Comparison of ENCODE assay signal across 33 cellular contexts in the genomic region with DNA sequence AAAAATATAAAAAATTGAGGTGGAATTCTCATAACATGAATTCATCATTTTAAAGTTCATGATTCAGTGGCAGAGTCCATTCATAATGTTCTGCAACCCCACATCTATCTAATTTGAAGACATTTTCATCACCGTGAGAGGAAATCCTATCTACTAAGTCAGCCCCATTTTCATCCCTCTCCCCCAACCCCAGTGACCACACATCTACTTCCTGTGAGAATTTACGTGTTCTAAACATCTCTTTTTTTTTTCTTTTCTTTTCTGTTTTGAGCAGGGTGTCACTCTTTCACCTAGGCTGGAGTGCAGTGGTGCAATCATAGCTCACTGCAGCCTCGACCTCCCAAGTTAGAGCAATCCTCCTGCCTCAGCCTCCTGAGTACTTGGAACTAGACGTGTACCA. TPM values are rescaled to one million over a fixed set of nuclear protein-coding genes. Genes with fewer than 3 reads are reported as not detected.
"Had no signal": no experiment of that assay in that cellular context is flagged by ENCODE, and none has a peak within 500 bp of the region (broad histone marks: within the 10 kb centered on the region; RNA-seq: fewer than 3 reads in every experiment).

No MANE protein-coding gene starts in this region.

- ATAC-seq: activated T-cell treated with anti-CD3 and anti-CD28 coated beads, Interleukin-2, amount 50 U/mL, for 4 hours; activated T-helper 17 cell treated with anti-CD3 and anti-CD28 coated beads, Interleukin-2, amount 50 U/mL, for 72 hours; esophagus mucosa; left colon; pancreas; sciatic nerve; stimulated activated memory B cell treated with anti-CD40 and anti-IgM and Interleukin-4, amounts not matched to agents 10 μg/mL and 1 μg/mL and 100 μg/mL, for 72 hours; stimulated activated naive CD8-positive, alpha-beta T cell treated with anti-CD3 and anti-CD28 coated beads, Interleukin-15, amount 100 ng/mL, for 72 hours had no signal

- H3K9me3 ChIP-seq: pancreas, prostate gland, upper lobe of left lung, vagina had no signal

- FAIRE-seq: astrocyte, kidney, pancreas had no signal

- H3K36me3 Mint-ChIP-seq: stimulated activated memory B cell treated with anti-CD40 and anti-IgM and Interleukin-4, amounts not matched to agents 10 μg/mL and 1 μg/mL and 100 μg/mL, for 72 hours had no signal

- H3K36me3 ChIP-seq: brain microvascular endothelial cell, pancreas, prostate gland, upper lobe of left lung, vagina had no signal

- H3K4me3 Mint-ChIP-seq: activated B cell treated with CpG ODN at 0.5 μM for 24 hours; activated T-cell treated with anti-CD3 and anti-CD28 coated beads, Interleukin-2, amount 50 U/mL, for 4 hours; activated T-helper 17 cell treated with anti-CD3 and anti-CD28 coated beads, Interleukin-2, amount 50 U/mL, for 72 hours; endodermal cell; stimulated activated memory B cell treated with anti-CD40 and anti-IgM and Interleukin-4, amounts not matched to agents 10 μg/mL and 1 μg/mL and 100 μg/mL, for 72 hours; stimulated activated naive CD8-positive, alpha-beta T cell treated with anti-CD3 and anti-CD28 coated beads, Interleukin-15, amount 100 ng/mL, for 72 hours; T-helper 2 cell treated with Interferon-gamma antibody and Interleukin-4, amounts not matched to agents 5 μg/mL and 100 μg/mL, for 36 hours had no signal

- H3K4me3 ChIP-seq: pancreas, prostate gland, skin epidermis, upper lobe of left lung, vagina had no signal

- H3K9me3 Mint-ChIP-seq: activated T-cell treated with anti-CD3 and anti-CD28 coated beads, Interleukin-2, amount 50 U/mL, for 4 hours; stimulated activated naive CD8-positive, alpha-beta T cell treated with anti-CD3 and anti-CD28 coated beads, Interleukin-15, amount 100 ng/mL, for 72 hours had no signal

- DNase-seq: activated B cell treated with CpG ODN at 0.5 μM for 24 hours; activated naive CD4-positive, alpha-beta T cell; activated T-cell treated with anti-CD3 and anti-CD28 coated beads, Interleukin-2, amount 50 U/mL, for 4 hours; amniotic stem cell; brain microvascular endothelial cell; endodermal cell; foreskin fibroblast; head of caudate nucleus; hippocampal formation; kidney; left colon; mammary epithelial cell; pancreas; retina; stimulated activated CD4-positive, alpha-beta T cell treated with anti-CD3 and anti-CD28 coated beads, Interleukin-4, amount 100 ng/mL, for 24 hours; stimulated activated naive CD8-positive, alpha-beta T cell treated with anti-CD3 and anti-CD28 coated beads, Interleukin-15, amount 100 ng/mL, for 72 hours; substantia nigra; T-helper 1 cell; upper lobe of left lung had no signal

- H3K27ac Mint-ChIP-seq: activated B cell treated with CpG ODN at 0.5 μM for 24 hours; activated T-helper 17 cell treated with anti-CD3 and anti-CD28 coated beads, Interleukin-2, amount 50 U/mL, for 72 hours; endodermal cell; stimulated activated memory B cell treated with anti-CD40 and anti-IgM and Interleukin-4, amounts not matched to agents 10 μg/mL and 1 μg/mL and 100 μg/mL, for 72 hours; stimulated activated naive CD8-positive, alpha-beta T cell treated with anti-CD3 and anti-CD28 coated beads, Interleukin-15, amount 100 ng/mL, for 72 hours; T-helper 2 cell treated with Interferon-gamma antibody and Interleukin-4, amounts not matched to agents 5 μg/mL and 100 μg/mL, for 36 hours had no signal

- H3K4me1 ChIP-seq: pancreas, prostate gland, upper lobe of left lung, vagina had no signal

- H3K27ac ChIP-seq: brain microvascular endothelial cell, pancreas, prostate gland, skin epidermis, upper lobe of left lung, vagina had no signal

- H3K27me3 Mint-ChIP-seq: stimulated activated naive CD8-positive, alpha-beta T cell treated with anti-CD3 and anti-CD28 coated beads, Interleukin-15, amount 100 ng/mL, for 72 hours had no signal

- H3K4me1 Mint-ChIP-seq: activated B cell treated with CpG ODN at 0.5 μM for 24 hours; activated T-helper 17 cell treated with anti-CD3 and anti-CD28 coated beads, Interleukin-2, amount 50 U/mL, for 72 hours; endodermal cell; stimulated activated memory B cell treated with anti-CD40 and anti-IgM and Interleukin-4, amounts not matched to agents 10 μg/mL and 1 μg/mL and 100 μg/mL, for 72 hours had no signal

- H3K27me3 ChIP-seq: brain microvascular endothelial cell, pancreas, upper lobe of left lung, vagina had no signal

RNA-seq across cellular contexts. Expression of a gene that starts 17.5 kb away (rescaled TPM):
- total RNA-seq: activated B cell treated with CpG ODN at 0.5 μM for 24 hours; activated CD8-positive, alpha-beta memory T cell treated with anti-CD3 and anti-CD28 coated beads for 36 hours; activated T-cell treated with anti-CD3 and anti-CD28 coated beads, Interleukin-2, amount 50 U/mL, for 4 hours; activated T-helper 17 cell treated with anti-CD3 and anti-CD28 coated beads, Interleukin-2, amount 50 U/mL, for 72 hours; cardiac septum; esophagus mucosa; liver; mammary epithelial cell; sciatic nerve; upper lobe of left lung had no signal
- polyA plus RNA-seq: liver, mammary epithelial cell had no signal

RNA-seq across cellular contexts. Expression of a gene that starts 29.1 kb away (rescaled TPM):
- total RNA-seq: esophagus mucosa, left colon, liver, mammary epithelial cell, vagina had no signal
- polyA plus RNA-seq: liver, mammary epithelial cell had no signal

RNA-seq across cellular contexts. Expression of a gene that starts 34.9 kb away (rescaled TPM):
- total RNA-seq: activated B cell treated with CpG ODN at 0.5 μM for 24 hours; activated CD8-positive, alpha-beta memory T cell treated with anti-CD3 and anti-CD28 coated beads for 36 hours; activated T-cell treated with anti-CD3 and anti-CD28 coated beads, Interleukin-2, amount 50 U/mL, for 4 hours; activated T-helper 17 cell treated with anti-CD3 and anti-CD28 coated beads, Interleukin-2, amount 50 U/mL, for 72 hours; esophagus mucosa; left colon; liver; mammary epithelial cell; mucosa of gallbladder; sciatic nerve; upper lobe of left lung; vagina had no signal
- polyA plus RNA-seq: mammary epithelial cell, neural cell had no signal
